In the genomic region with DNA sequence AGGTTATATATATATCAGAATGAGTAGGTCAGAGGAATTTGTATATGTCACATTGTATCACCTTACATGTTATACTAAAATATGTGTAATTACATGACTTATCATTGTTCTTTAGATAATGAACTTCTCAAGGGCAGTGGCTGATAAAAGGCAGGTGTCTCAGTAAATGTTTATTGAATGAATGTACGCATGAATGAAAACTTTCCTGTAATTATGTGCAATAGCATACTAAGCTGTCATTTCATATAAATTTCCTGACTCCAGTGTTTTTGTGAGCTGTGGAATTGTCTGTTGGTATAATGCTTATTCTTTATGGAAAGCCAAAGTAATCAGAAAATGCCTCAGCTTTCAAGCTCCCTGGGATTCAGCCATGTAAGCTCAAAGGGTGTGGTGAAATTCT, we compare ENCODE assay signal across 24 cellular contexts. TPM values are rescaled to one million over a fixed set of nuclear protein-coding genes. Genes with fewer than 3 reads are reported as not detected.
DNase-seq lines count a peak whose midpoint lies in the region; ATAC-seq and TF ChIP-seq lines count a peak whose summit lies in the region.
"Had no signal": no experiment of that assay in that cellular context is flagged by ENCODE, and none has a peak within 500 bp of the region (broad histone marks: within the 10 kb centered on the region; RNA-seq: fewer than 3 reads in every experiment).

No MANE protein-coding gene starts in this region.

- H3K4me1 ChIP-seq in PC-9 (replicated peaks; ENCODE audit: insufficient read depth) (peaks cover 71% of the 10 kb centered on the region), fibroblast of lung (ENCODE audit: control insufficient read depth, extremely low read depth, insufficient read depth, low read length) (peaks cover 10% of the 10 kb centered on the region)

- H3K79me2 ChIP-seq in PC-9 (ENCODE audit: low read depth) (peaks cover 91% of the 10 kb centered on the region), fibroblast of lung (ENCODE audit: control insufficient read depth, insufficient read depth, low read length) (peaks cover 78% of the 10 kb centered on the region)

- H4K20me1 ChIP-seq in PC-9 (ENCODE audit: insufficient read depth) (peaks cover 49% of the 10 kb centered on the region), fibroblast of lung (ENCODE audit: control insufficient read depth, extremely low read depth, insufficient read depth, low read length) (no peaks in the 10 kb centered on the region)

- no peak for TF ChIP-seq CTCF in PC-9 (conservative IDR thresholded peaks at IDR 0.05)
- TF ChIP-seq CTCF in fibroblast of lung (conservative IDR thresholded peaks at IDR 0.05 in 1 of 2, IDR thresholded peaks at IDR 0.05 in 1 of 2; ENCODE audit: low read depth in 1 of 2, low read length in 2 of 2) = no peak
- no peak for TF ChIP-seq CTCF in type B pancreatic cell (conservative IDR thresholded peaks at IDR 0.05)

- H3K36me3 Mint-ChIP-seq in activated T-cell treated with anti-CD3 and anti-CD28 coated beads, Interleukin-2, amount 50 U/mL, for 24 hours (ENCODE audit: low read depth) = peaks cover 7% of the 10 kb centered on the region
- H3K36me3 Mint-ChIP-seq in activated T-cell treated with anti-CD3 and anti-CD28 coated beads, Interleukin-2, amount 50 U/mL, for 72 hours (ENCODE audit: insufficient read depth in 2 of 2) = no peaks in the 10 kb centered on the region
- H3K36me3 Mint-ChIP-seq in type B pancreatic cell = no peaks in the 10 kb centered on the region
- peaks cover 2% of the 10 kb centered on the region for H3K36me3 Mint-ChIP-seq in activated CD4-positive, alpha-beta memory T cell treated with anti-CD3 and anti-CD28 coated beads, Interleukin-2, amount 10 ng/mL, durations not matched to agents 7 days and 5 days (ENCODE audit: low read depth)

- no TSS peak for BruUV-seq in PC-9 (replicated peaks; lab: Mats Ljungman, UMichigan)

- ATAC-seq in activated T-cell treated with anti-CD3 and anti-CD28 coated beads, Interleukin-2, amount 50 U/mL, for 72 hours (replicated peaks in 1 of 2) = no peak
- ATAC-seq in GM18868 (IDR thresholded peaks at IDR 0.05; ENCODE audit: unreplicated experiment) = no peak
- ATAC-seq: lower lobe of right lung; right cardiac atrium; Right ventricle myocardium inferior; stimulated activated naive CD8-positive, alpha-beta T cell treated with anti-CD3 and anti-CD28 coated beads, Interleukin-15, Interleukin-2, amounts not matched to agents 100 U/mL and 50 U/mL, for 24 hours had no signal

- H3K4me3 ChIP-seq in PC-9 (no peak overlapping the region), fibroblast of lung (replicated peaks in 1 of 4; ENCODE audit: control extremely low read depth in 1 of 4, insufficient read depth in 1 of 4, low read depth in 3 of 4, low read length in 4 of 4) (no peak overlapping the region)
- H3K4me3 ChIP-seq: esophagus squamous epithelium, lower lobe of right lung, MG63, transverse colon had no signal

- POLR2A ChIA-PET in PC-9 (lab: Charles Lee; ENCODE audit: unreplicated experiment) = interaction anchor here (0.6 kb wide), 1 partner anchor 139 kb away, joined by 23 read pairs; no protein-coding TSS in a partner anchor
- POLR2A ChIA-PET in activated CD4-positive, alpha-beta memory T cell treated with anti-CD3 and anti-CD28 coated beads, Interleukin-2, amount 10 ng/mL, durations not matched to agents 7 days and 5 days (lab: Charles Lee) = no interaction called here

- H3K27me3 ChIP-seq in PC-9 (ENCODE audit: insufficient read depth, low read depth) = no peaks in the 10 kb centered on the region
- H3K27me3 ChIP-seq in fibroblast of lung (ENCODE audit: control insufficient read depth, insufficient read depth, low read length) = no peaks in the 10 kb centered on the region
- H3K27me3 ChIP-seq: BE2C, esophagus squamous epithelium, MG63, transverse colon had no signal

- H3K4me2 ChIP-seq in PC-9 = peak overlapping the region; percentile 90
- peak overlapping the region; percentile 18 for H3K4me2 ChIP-seq in fibroblast of lung (ENCODE audit: extremely low read depth, insufficient read depth, low read length)

- H3K27ac Mint-ChIP-seq in activated T-cell treated with anti-CD3 and anti-CD28 coated beads, Interleukin-2, amount 50 U/mL, for 24 hours = peak overlapping the region; percentile 38
- H3K27ac Mint-ChIP-seq in activated T-cell treated with anti-CD3 and anti-CD28 coated beads, Interleukin-2, amount 50 U/mL, for 72 hours = no peak overlapping the region
- H3K27ac Mint-ChIP-seq in type B pancreatic cell = peak overlapping the region; percentile 6
- H3K27ac Mint-ChIP-seq in activated CD4-positive, alpha-beta memory T cell treated with anti-CD3 and anti-CD28 coated beads, Interleukin-2, amount 10 ng/mL, durations not matched to agents 7 days and 5 days = no peak overlapping the region

- H3K27ac ChIP-seq in PC-9 = no peak overlapping the region
- no peak overlapping the region for H3K27ac ChIP-seq in fibroblast of lung (ENCODE audit: insufficient read depth, low read length)
- no peak overlapping the region for H3K27ac ChIP-seq in substantia nigra (ENCODE audit: low read depth, low read length, poor library complexity, severe bottlenecking)
- H3K27ac ChIP-seq: esophagus squamous epithelium, lower lobe of right lung, transverse colon had no signal

- CTCF ChIA-PET in PC-9 (lab: Charles Lee) = no interaction called here
- CTCF ChIA-PET in activated CD4-positive, alpha-beta memory T cell treated with anti-CD3 and anti-CD28 coated beads, Interleukin-2, amount 10 ng/mL, durations not matched to agents 7 days and 5 days (lab: Charles Lee) = interaction anchor here (0.9 kb wide), 1 partner anchor 433 kb away, joined by 5 read pairs; no protein-coding TSS in a partner anchor

- H3K9ac ChIP-seq in fibroblast of lung (ENCODE audit: insufficient read depth, low read length) = no peak overlapping the region

- H3K4me1 Mint-ChIP-seq in activated T-cell treated with anti-CD3 and anti-CD28 coated beads, Interleukin-2, amount 50 U/mL, for 24 hours (ENCODE audit: low read depth) = peaks cover 67% of the 10 kb centered on the region
- H3K4me1 Mint-ChIP-seq in activated T-cell treated with anti-CD3 and anti-CD28 coated beads, Interleukin-2, amount 50 U/mL, for 72 hours (ENCODE audit: low read depth) = peaks cover 57% of the 10 kb centered on the region
- H3K4me1 Mint-ChIP-seq in type B pancreatic cell (ENCODE audit: unreplicated experiment) = peaks cover 38% of the 10 kb centered on the region
- H3K4me1 Mint-ChIP-seq in activated CD4-positive, alpha-beta memory T cell treated with anti-CD3 and anti-CD28 coated beads, Interleukin-2, amount 10 ng/mL, durations not matched to agents 7 days and 5 days = peaks cover 43% of the 10 kb centered on the region

- H3F3A ChIP-seq in PC-9 (ENCODE audit: insufficient read depth, low read depth) = peaks cover 35% of the 10 kb centered on the region

- no peaks in the 10 kb centered on the region for H3K27me3 Mint-ChIP-seq in activated T-cell treated with anti-CD3 and anti-CD28 coated beads, Interleukin-2, amount 50 U/mL, for 24 hours
- no peaks in the 10 kb centered on the region for H3K27me3 Mint-ChIP-seq in activated T-cell treated with anti-CD3 and anti-CD28 coated beads, Interleukin-2, amount 50 U/mL, for 72 hours (ENCODE audit: low read depth)
- H3K27me3 Mint-ChIP-seq in type B pancreatic cell = no peaks in the 10 kb centered on the region
- H3K27me3 Mint-ChIP-seq in activated CD4-positive, alpha-beta memory T cell treated with anti-CD3 and anti-CD28 coated beads, Interleukin-2, amount 10 ng/mL, durations not matched to agents 7 days and 5 days = no peaks in the 10 kb centered on the region

- no peaks in the 10 kb centered on the region for H3K9me2 ChIP-seq in PC-9 (ENCODE audit: insufficient read depth)

- H3K4me3 Mint-ChIP-seq in activated T-cell treated with anti-CD3 and anti-CD28 coated beads, Interleukin-2, amount 50 U/mL, for 24 hours = no peak overlapping the region
- no peak overlapping the region for H3K4me3 Mint-ChIP-seq in activated T-cell treated with anti-CD3 and anti-CD28 coated beads, Interleukin-2, amount 50 U/mL, for 72 hours
- peak overlapping the region; percentile 46 for H3K4me3 Mint-ChIP-seq in type B pancreatic cell
- no peak overlapping the region for H3K4me3 Mint-ChIP-seq in activated CD4-positive, alpha-beta memory T cell treated with anti-CD3 and anti-CD28 coated beads, Interleukin-2, amount 10 ng/mL, durations not matched to agents 7 days and 5 days

- DNase-seq in activated T-cell treated with anti-CD3 and anti-CD28 coated beads, Interleukin-2, amount 50 U/mL, for 24 hours = no peak
- DNase-seq in activated T-cell treated with anti-CD3 and anti-CD28 coated beads, Interleukin-2, amount 50 U/mL, for 72 hours = no peak
- DNase-seq in PC-9 (peak in 1 of 2 experiments; percentile 58), fibroblast of lung (ENCODE audit: low read depth in 2 of 2) (peak in 1 of 2 donors; percentile 19), type B pancreatic cell (ENCODE audit: extremely low spot score, unreplicated experiment) (no peak), substantia nigra (lab: John Stamatoyannopoulos, UW) (no peak)
- no peak for DNase-seq in activated CD4-positive, alpha-beta memory T cell treated with anti-CD3 and anti-CD28 coated beads, Interleukin-2, amount 10 ng/mL, durations not matched to agents 7 days and 5 days
- DNase-seq: 8988T; activated CD4-positive, alpha-beta T cell treated with anti-CD3 and anti-CD28 coated beads for 48 hours; activated effector memory CD4-positive, alpha-beta T cell treated with Interleukin-2 at 50 U/mL for 16 hours; BE2C; effector CD8-positive, alpha-beta T cell; esophagus squamous epithelium; islet precursor cell; lower lobe of right lung; MG63; NCI-H187; NCI-H446; nucleus accumbens; right cardiac atrium; stimulated activated naive CD8-positive, alpha-beta T cell treated with anti-CD3 and anti-CD28 coated beads, Interleukin-15, Interleukin-2, amounts not matched to agents 100 U/mL and 50 U/mL, for 24 hours; transverse colon had no signal

- H2AFZ ChIP-seq in PC-9 (no peak overlapping the region), fibroblast of lung (ENCODE audit: low read length) (no peak overlapping the region)

- H3K9me3 ChIP-seq in PC-9 (ENCODE audit: insufficient read depth, low read depth) = no peaks in the 10 kb centered on the region
- H3K9me3 ChIP-seq in fibroblast of lung (ENCODE audit: control insufficient read depth, insufficient read depth, low read depth, low read length) = no peaks in the 10 kb centered on the region
- H3K9me3 ChIP-seq: BE2C, esophagus squamous epithelium, lower lobe of right lung, MG63, transverse colon had no signal

- no peaks in the 10 kb centered on the region for H3K9me3 Mint-ChIP-seq in activated T-cell treated with anti-CD3 and anti-CD28 coated beads, Interleukin-2, amount 50 U/mL, for 24 hours
- H3K9me3 Mint-ChIP-seq in activated T-cell treated with anti-CD3 and anti-CD28 coated beads, Interleukin-2, amount 50 U/mL, for 72 hours = no peaks in the 10 kb centered on the region
- no peaks in the 10 kb centered on the region for H3K9me3 Mint-ChIP-seq in type B pancreatic cell
- no peaks in the 10 kb centered on the region for H3K9me3 Mint-ChIP-seq in activated CD4-positive, alpha-beta memory T cell treated with anti-CD3 and anti-CD28 coated beads, Interleukin-2, amount 10 ng/mL, durations not matched to agents 7 days and 5 days

- intact Hi-C loops in PC-9 (cut with micrococcal nuclease; ENCODE audit: unreplicated experiment) = no loop called here

- 0 out of 2 replicates have a peak, but pooled peaks cover 4% of the 10 kb centered on the region for H3K36me3 ChIP-seq in PC-9 (ENCODE audit: low read depth)
- H3K36me3 ChIP-seq in fibroblast of lung (ENCODE audit: control insufficient read depth, insufficient read depth, low read length) = no peaks in the 10 kb centered on the region
- H3K36me3 ChIP-seq: BE2C, esophagus squamous epithelium, lower lobe of right lung, transverse colon had no signal

RNA-seq across cellular contexts. Expression of a gene that starts 4.2 kb away (rescaled TPM):
- 10 to 100 TPM; 26.0 to 27.5 TPM for total RNA-seq in activated T-cell treated with anti-CD3 and anti-CD28 coated beads, Interleukin-2, amount 50 U/mL, for 72 hours
- 68.0 and 68.7 TPM in 2 replicates for total RNA-seq in PC-9 (2021)
- 80.1 and 121 TPM in 2 replicates for total RNA-seq in fibroblast of lung
- polyA plus RNA-seq in fibroblast of lung = 54.9 and 55.7 TPM in 2 replicates
- 33.9 and 35.2 TPM in 2 replicates for polyA plus RNA-seq in fibroblast of lung (2012)
- 8.2 and 12.6 TPM in 2 replicates for polyA minus RNA-seq in fibroblast of lung (ENCODE audit: low replicate concordance)
- total RNA-seq in type B pancreatic cell (ENCODE audit: low replicate concordance) = 39.6 and 45.2 TPM in 2 replicates
- total RNA-seq in activated CD4-positive, alpha-beta memory T cell treated with anti-CD3 and anti-CD28 coated beads, Interleukin-2, amount 10 ng/mL, durations not matched to agents 7 days and 5 days = 10 to 100 TPM; 26.5 to 29.3 TPM

Comparison
In these comparisons a context has a peak if more than half of its experiments do, and no peak if none do; other contexts are left out.
1. H3K27ac Mint-ChIP-seq: peak in activated T-cell treated with anti-CD3 and anti-CD28 coated beads, Interleukin-2, amount 50 U/mL, for 24 hours (single experiment) and type B pancreatic cell (single experiment); none in activated T-cell treated with anti-CD3 and anti-CD28 coated beads, Interleukin-2, amount 50 U/mL, for 72 hours (single experiment) and activated CD4-positive, alpha-beta memory T cell treated with anti-CD3 and anti-CD28 coated beads, Interleukin-2, amount 10 ng/mL, durations not matched to agents 7 days and 5 days (single experiment).